ENCODE assay signal across 19 cellular contexts in genomic region chr15:84783493-84784251, GRCh38. TPM values are rescaled to one million over a fixed set of nuclear protein-coding genes. Genes with fewer than 3 reads are reported as not detected.
DNase-seq lines count a peak whose midpoint lies in the region; ATAC-seq and TF ChIP-seq lines count a peak whose summit lies in the region.
"Had no signal": no experiment of that assay in that cellular context is flagged by ENCODE, and none has a peak within 500 bp of the region (broad histone marks: within the 10 kb centered on the region; RNA-seq: fewer than 3 reads in every experiment).

No MANE protein-coding gene starts in this region.

- dilution Hi-C loops in IMR-90 (cut with HindIII; ENCODE audit: low sequenced_read_pairs, unreplicated experiment) = no loop called here

- TF ChIP-seq CTCF in IMR-90 (conservative IDR thresholded peaks at IDR 0.05; ENCODE audit: low read depth, low read length) (no peak), endodermal cell (conservative IDR thresholded peaks at IDR 0.05) (peak; percentile 66), retinal pigment epithelial cell (conservative IDR thresholded peaks at IDR 0.05; ENCODE audit: low read depth, low read length) (peak; percentile 7)

- 80% methylated on average over 2 of the region's 12 CpGs; no CpG with 5 or more reads in 1 of the 2 experiments for WGBS in IMR-90 (ENCODE audit: extremely low coverage in 2 of 2, insufficient read length in 1 of 2), 2 experiments
- 81 to 87% methylated on average over 8 to 12 of the region's 12 CpGs for WGBS in endodermal cell (ENCODE audit: insufficient coverage in 1 of 2, insufficient read length in 1 of 2), 2 experiments

- H3K36me3 Mint-ChIP-seq in activated T-cell treated with anti-CD3 and anti-CD28 coated beads, Interleukin-2, amount 50 U/mL, for 4 hours (ENCODE audit: insufficient read depth) = peaks cover 41% of the 10 kb centered on the region
- peaks cover 61% of the 10 kb centered on the region for H3K36me3 Mint-ChIP-seq in endodermal cell (ENCODE audit: low read depth)

- TSS peak; percentile 58 for BruUV-seq in IMR-90 (replicated peaks; lab: Mats Ljungman, UMichigan)

- no peak overlapping the region for H2BK120ac ChIP-seq in IMR-90 (ENCODE audit: low read depth, low read length)

- H4K5ac ChIP-seq in IMR-90 (ENCODE audit: low read depth, low read length) = no peak overlapping the region

- no peak overlapping the region for H3K4me3 Mint-ChIP-seq in activated T-cell treated with anti-CD3 and anti-CD28 coated beads, Interleukin-2, amount 50 U/mL, for 4 hours
- H3K4me3 Mint-ChIP-seq in endodermal cell = no peak overlapping the region
- H3K4me3 Mint-ChIP-seq: activated CD4-positive, alpha-beta memory T cell treated with anti-CD3 and anti-CD28 coated beads for 36 hours; CD8-positive, alpha-beta T cell had no signal

- intact Hi-C loops in IMR-90 (cut with micrococcal nuclease) = no loop called here

- no peaks in the 10 kb centered on the region for H3K9me3 ChIP-seq in IMR-90 (ENCODE audit: control insufficient read depth, insufficient read depth, low read length)
- no peaks in the 10 kb centered on the region for H3K9me3 ChIP-seq in endodermal cell (ENCODE audit: control insufficient read depth, low read length)
- H3K9me3 ChIP-seq: left lung, SK-N-SH, stomach had no signal

- no peak overlapping the region for H3K14ac ChIP-seq in IMR-90 (replicated peaks; ENCODE audit: low read depth, low read length)

- H3K9me1 ChIP-seq in IMR-90 (ENCODE audit: insufficient read depth, low read length) = peaks cover 12% of the 10 kb centered on the region

- H3K79me1 ChIP-seq in IMR-90 (ENCODE audit: low read depth in 1 of 2, low read length in 2 of 2) = peaks cover 30 to 90% of the 10 kb centered on the region in 2 experiments

- H3K27ac Mint-ChIP-seq in endodermal cell = peak overlapping the region; percentile 59
- H3K27ac Mint-ChIP-seq: activated CD4-positive, alpha-beta memory T cell treated with anti-CD3 and anti-CD28 coated beads for 36 hours; CD8-positive, alpha-beta T cell had no signal

- TF ChIP-seq POLR2A in IMR-90 (IDR thresholded peaks at IDR 0.05; ENCODE audit: low read depth, low read length) = no peak

- no peak overlapping the region for H2AFZ ChIP-seq in IMR-90 (replicated peaks; ENCODE audit: low read length, poor library complexity)
- H2AFZ ChIP-seq: parathyroid adenoma, PC-9 had no signal

- CTCF ChIA-PET in IMR-90 (lab: Yijun Ruan, JAX) = interaction anchor here (0.6 kb wide), 1 partner anchor 29 kb away, joined by 7 read pairs; no protein-coding TSS in a partner anchor

- H4K8ac ChIP-seq in IMR-90 (ENCODE audit: low read depth in 2 of 2, low read length in 2 of 2) = no peak overlapping the region

- no peak for DNase-seq in activated T-cell treated with anti-CD3 and anti-CD28 coated beads, Interleukin-2, amount 50 U/mL, for 4 hours
- no peak for DNase-seq in activated T-cell treated with anti-CD3 and anti-CD28 coated beads for 4 hours
- DNase-seq in IMR-90 = no peak
- DNase-seq in endodermal cell = peak; percentile 83
- no peak for DNase-seq in retinal pigment epithelial cell (ENCODE audit: low read depth)
- no peak for DNase-seq in NCI-H2227 treated with DMSO at 0.1 percent for 48 hours (lab: John Stamatoyannopoulos, UW)
- DNase-seq in Ammon's horn (ENCODE audit: low spot score) = no peak
- no peak for DNase-seq in HuH-7 (ENCODE audit: low spot score)
- DNase-seq: ACHN; activated CD4-positive, alpha-beta memory T cell treated with anti-CD3 and anti-CD28 coated beads for 36 hours; CD8-positive, alpha-beta T cell; left lung; NCI-H1694; NCI-H524 treated with DMSO at 0.1 percent for 48 hours; PC-9; SK-N-SH; small intestine; stomach had no signal

- H2BK15ac ChIP-seq in IMR-90 (ENCODE audit: low read depth, low read length) = no peak overlapping the region

- H3K27me3 ChIP-seq in IMR-90 (ENCODE audit: control insufficient read depth, insufficient read depth, low read length) = no peaks in the 10 kb centered on the region
- no peaks in the 10 kb centered on the region for H3K27me3 ChIP-seq in endodermal cell (ENCODE audit: control insufficient read depth, insufficient read depth, low read length, poor library complexity, severe bottlenecking)
- H3K27me3 ChIP-seq: left lung, stomach had no signal

- H3K4me1 ChIP-seq in IMR-90 (ENCODE audit: control insufficient read depth, insufficient read depth, low read length) = peaks cover 6% of the 10 kb centered on the region
- H3K4me1 ChIP-seq in endodermal cell (ENCODE audit: control insufficient read depth, insufficient read depth, low read length) = peaks cover 4% of the 10 kb centered on the region

- no peak for TF ChIP-seq RAD21 in IMR-90 (IDR thresholded peaks at IDR 0.05; ENCODE audit: low read length)

- in situ Hi-C loops in IMR-90 (cut with MboI; ENCODE audit: low sequenced_read_pairs) = no loop called here

- H3K18ac ChIP-seq in IMR-90 (ENCODE audit: low read depth, low read length) = no peak overlapping the region

- H3K4me1 Mint-ChIP-seq in activated T-cell treated with anti-CD3 and anti-CD28 coated beads, Interleukin-2, amount 50 U/mL, for 4 hours (ENCODE audit: low read depth) = peaks cover 38% of the 10 kb centered on the region
- peaks cover 11% of the 10 kb centered on the region for H3K4me1 Mint-ChIP-seq in endodermal cell

- H3K9ac ChIP-seq in IMR-90 (ENCODE audit: low read depth, low read length) = no peak overlapping the region
- no peak overlapping the region for H3K9ac ChIP-seq in endodermal cell (ENCODE audit: extremely low read depth, low read length, poor library complexity, severe bottlenecking)
- H3K9ac ChIP-seq: parathyroid adenoma, SK-N-SH had no signal

- H4K20me1 ChIP-seq in IMR-90 (ENCODE audit: insufficient read depth, low read length) = peaks cover 32% of the 10 kb centered on the region

- no peak overlapping the region for H3K4ac ChIP-seq in IMR-90 (ENCODE audit: low read depth, low read length)

- peak; percentile 21 to 34 for ATAC-seq in activated T-cell treated with anti-CD3 and anti-CD28 coated beads, Interleukin-2, amount 50 U/mL, for 4 hours
- ATAC-seq in IMR-90 (ENCODE audit: low read depth) = no peak
- ATAC-seq: CD8-positive, alpha-beta T cell; left lung had no signal

- H4K91ac ChIP-seq in IMR-90 (ENCODE audit: insufficient read depth, low read depth, low read length) = no peak overlapping the region

- no peaks in the 10 kb centered on the region for H3K27me3 Mint-ChIP-seq in activated T-cell treated with anti-CD3 and anti-CD28 coated beads, Interleukin-2, amount 50 U/mL, for 4 hours (ENCODE audit: low read depth)
- no peaks in the 10 kb centered on the region for H3K27me3 Mint-ChIP-seq in endodermal cell (ENCODE audit: insufficient read depth)
- H3K27me3 Mint-ChIP-seq: activated CD4-positive, alpha-beta memory T cell treated with anti-CD3 and anti-CD28 coated beads for 36 hours had no signal

- POLR2A ChIA-PET in IMR-90 (lab: Charles Lee; ENCODE audit: unreplicated experiment) = no interaction called here

- H2BK5ac ChIP-seq in IMR-90 (ENCODE audit: low read depth, low read length, poor library complexity, severe bottlenecking) = no peak overlapping the region

- H2AK5ac ChIP-seq in IMR-90 (ENCODE audit: low read depth, low read length) = no peak overlapping the region

- H3K36me3 ChIP-seq in IMR-90 (ENCODE audit: control insufficient read depth, insufficient read depth, low read length) (peaks cover 37% of the 10 kb centered on the region), endodermal cell (ENCODE audit: control insufficient read depth, insufficient read depth, low read length) (peaks cover 78% of the 10 kb centered on the region)

- no peaks in the 10 kb centered on the region for H3K9me3 Mint-ChIP-seq in activated T-cell treated with anti-CD3 and anti-CD28 coated beads, Interleukin-2, amount 50 U/mL, for 4 hours
- H3K9me3 Mint-ChIP-seq in endodermal cell = no peaks in the 10 kb centered on the region
- H3K9me3 Mint-ChIP-seq: activated CD4-positive, alpha-beta memory T cell treated with anti-CD3 and anti-CD28 coated beads for 36 hours; CD8-positive, alpha-beta T cell had no signal

- H3K4me3 ChIP-seq in IMR-90 (ENCODE audit: insufficient read depth, low read depth, low read length) (no peak overlapping the region), endodermal cell (ENCODE audit: low read length) (no peak overlapping the region), retinal pigment epithelial cell (ENCODE audit: low read length) (no peak overlapping the region)
- H3K4me3 ChIP-seq: left lung, PC-9, stomach had no signal

- H2BK20ac ChIP-seq in IMR-90 (ENCODE audit: low read depth, low read length) = no peak overlapping the region

- H3K56ac ChIP-seq in IMR-90 (ENCODE audit: extremely low read depth, insufficient read depth, low read length) = no peak overlapping the region

- H2AK9ac ChIP-seq in IMR-90 (replicated peaks; ENCODE audit: low read depth, low read length, poor library complexity) = no peak overlapping the region

- H3K27ac ChIP-seq in IMR-90 (ENCODE audit: insufficient read depth, low read length) (no peak overlapping the region), endodermal cell (ENCODE audit: low read depth, low read length) (no peak overlapping the region)
- H3K27ac ChIP-seq: left lung, parathyroid adenoma, PC-9, stomach had no signal

- H3K23ac ChIP-seq in IMR-90 (ENCODE audit: low read depth, low read length) = no peak overlapping the region

- H3K4me2 ChIP-seq in IMR-90 (ENCODE audit: low read depth, low read length) = no peak overlapping the region
- H3K4me2 ChIP-seq: PC-9, SK-N-SH had no signal

TF ChIP-seq in IMR-90, 13 proteins besides CTCF, POLR2A, EP300 and RAD21:
- TF ChIP-seq SMC3 (IDR thresholded peaks at IDR 0.05; ENCODE audit: low read depth, low read length) = no peak
- no peak for TF ChIP-seq RCOR1 (IDR thresholded peaks at IDR 0.05; ENCODE audit: insufficient replicate concordance, low read length)
- no peak for TF ChIP-seq RFX5 (IDR thresholded peaks at IDR 0.05; ENCODE audit: low read depth, low read length)
TF ChIP-seq in IMR-90: peak in this region for 0.

RNA-seq across cellular contexts. Expression of gene ALPK3, which starts 33.5 kb away (rescaled TPM):
- under 1 TPM; 0.05 to 0.13 (median 0.11) TPM for total RNA-seq in activated T-cell treated with anti-CD3 and anti-CD28 coated beads, Interleukin-2, amount 50 U/mL, for 4 hours
- under 0.01 TPM in 2 replicates for total RNA-seq in IMR-90 (2012; rRNA removed)
- 0.06 and 0.26 TPM in 2 replicates for polyA plus RNA-seq in IMR-90 (2012; rRNA removed)
- 0.03 and 0.05 TPM in 2 replicates for polyA plus RNA-seq in IMR-90 (2012; cell fraction: cytosol; rRNA removed)
- polyA plus RNA-seq in IMR-90 (2012; cell fraction: nucleus; rRNA removed; ENCODE audit: low replicate concordance) = 0.47 and 0.57 TPM in 2 replicates
- 10 to 100 TPM; 57.8 to 94.1 TPM for total RNA-seq in endodermal cell
- polyA plus RNA-seq in endodermal cell (2013, experiment 1 of 2) = 14.0 TPM
- 17.0 TPM for polyA plus RNA-seq in endodermal cell (2013, experiment 2 of 2)

RNA-seq across cellular contexts. Expression of gene ZNF592, which starts 35.3 kb away (rescaled TPM):
- 10 to 100 TPM; 28.7 to 30.6 (median 30.5) TPM for total RNA-seq in activated T-cell treated with anti-CD3 and anti-CD28 coated beads, Interleukin-2, amount 50 U/mL, for 4 hours
- total RNA-seq in IMR-90 (2012; rRNA removed) = 4.2 and 4.3 TPM in 2 replicates
- 10.2 and 11.5 TPM in 2 replicates for polyA plus RNA-seq in IMR-90 (2012; rRNA removed)
- polyA plus RNA-seq in IMR-90 (2012; cell fraction: cytosol; rRNA removed) = 5.6 and 7.5 TPM in 2 replicates
- 19.3 and 29.4 TPM in 2 replicates for polyA plus RNA-seq in IMR-90 (2012; cell fraction: nucleus; rRNA removed; ENCODE audit: low replicate concordance)
- 10 to 100 TPM; 33.3 to 35.2 TPM for total RNA-seq in endodermal cell
- polyA plus RNA-seq in endodermal cell (2013, experiment 1 of 2) = 25.4 TPM
- 23.1 TPM for polyA plus RNA-seq in endodermal cell (2013, experiment 2 of 2)

Comparison
In these comparisons a context has a peak if more than half of its experiments do, and no peak if none do; other contexts are left out.
1. RNA of gene ALPK3, which starts 33.5 kb away (total RNA-seq): 57.8 to 94.1 TPM in endodermal cell; 0.05 to 0.13 TPM in activated T-cell treated with anti-CD3 and anti-CD28 coated beads, Interleukin-2, amount 50 U/mL, for 4 hours and under 0.01 TPM in IMR-90; every median in the first group is over 10 times any median in the second.